In the genomic region with DNA sequence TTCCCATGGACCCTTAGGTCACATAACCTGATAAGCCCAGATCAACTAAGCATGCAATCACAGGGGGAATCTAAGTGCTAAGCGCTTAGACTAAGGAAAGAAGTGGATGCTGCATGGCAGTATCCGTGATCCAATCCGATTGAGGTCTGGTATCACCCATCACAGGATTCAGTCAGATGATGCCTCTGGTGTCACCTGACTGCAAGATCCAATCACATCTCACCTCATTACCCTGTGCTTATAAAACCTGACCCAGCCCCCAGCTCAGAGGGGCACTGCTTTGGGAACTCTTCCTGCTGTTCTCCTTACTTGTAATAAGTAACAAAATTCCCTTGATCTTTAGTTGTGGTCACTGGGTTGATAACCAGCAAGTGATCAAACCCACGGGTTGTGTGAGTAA, we compare ENCODE assay signal across 28 cellular contexts.
DNase-seq lines count a peak whose midpoint lies in the region; ATAC-seq, FAIRE-seq and TF ChIP-seq lines count a peak whose summit lies in the region.
"Had no signal": no experiment of that assay in that cellular context is flagged by ENCODE, and none has a peak within 500 bp of the region (broad histone marks: within the 10 kb centered on the region; RNA-seq: fewer than 3 reads in every experiment).

No MANE protein-coding gene starts in this region.

- TF ChIP-seq RAD21 in A549 (conservative IDR thresholded peaks at IDR 0.05 in 1 of 2, IDR thresholded peaks at IDR 0.05 in 1 of 2) (no peak), Ishikawa (IDR thresholded peaks at IDR 0.05; ENCODE audit: low read depth) (no peak)

- H3K27ac ChIP-seq in A549 (no peak overlapping the region), lower lobe of right lung (no peak overlapping the region)

- H3K4me1 ChIP-seq in A549 (no peaks in the 10 kb centered on the region), lower lobe of right lung (no peaks in the 10 kb centered on the region)

- DNase-seq in A549 (ENCODE audit: low read depth in 1 of 2, low spot score in 1 of 2) (no peak), astrocyte of the hippocampus (ENCODE audit: low read depth, low spot score) (peak; percentile 15), kidney tubule cell (ENCODE audit: low spot score) (peak; percentile 61), dedifferentiated amniotic fluid mesenchymal stem cell (ENCODE audit: extremely low spot score) (no peak), lower lobe of right lung (no peak)
- DNase-seq in activated CD4-positive, CD25-positive, alpha-beta regulatory T cell treated with anti-CD3 and anti-CD28 coated beads, Interleukin-2, amount 50 U/mL, for 72 hours = no peak
- DNase-seq: AML-193; C1 segment of cervical spinal cord; CD4-positive, alpha-beta memory T cell; COR-L47; EL; GDM1; HCEC 1CT; Karpas-422; NCI-H1092 treated with DMSO at 0.1 percent for 48 hours; NCI-H1436; NCI-H187; NCI-H2081 treated with DMSO at 0.1 percent for 48 hours; NCI-H2171 treated with DMSO at 0.1 percent for 48 hours; NCI-H748 treated with DMSO at 0.1 percent for 48 hours; NK-92 treated with Interleukin-12 subunit alpha and Interleukin-12 subunit beta, amount 100 ng/mL, for 24 hours; PC-3; Right ventricle myocardium superior; RPMI8226 had no signal

- CTCF ChIA-PET in A549 (lab: Yijun Ruan, JAX) = interaction anchor here (0.6 to 1.2 kb wide), 4 partner anchors 24 to 501 kb away, joined by 3 read pairs; no protein-coding TSS in a partner anchor

- TF ChIP-seq CTCF in A549 (IDR thresholded peaks at IDR 0.05) (no peak), lower lobe of right lung (IDR thresholded peaks at IDR 0.05) (no peak)

- TF ChIP-seq POLR2A in A549 (IDR thresholded peaks at IDR 0.05; ENCODE audit: low read length) = no peak

- ATAC-seq in A549 (no peak), lower lobe of right lung (no peak)
- ATAC-seq: GM12878, GM23338, PC-3 had no signal

- H3K4me2 ChIP-seq in A549 = no peak overlapping the region
- H3K4me2 ChIP-seq: GM23338 had no signal

- no peaks in the 10 kb centered on the region for H3K27me3 ChIP-seq in lower lobe of right lung (ENCODE audit: low read depth)

- intact Hi-C loops in lower lobe of right lung (cut with DNase I) = no loop called here

- H3K9me3 ChIP-seq in A549 = no peaks in the 10 kb centered on the region
- no peaks in the 10 kb centered on the region for H3K9me3 ChIP-seq in lower lobe of right lung

- no peaks in the 10 kb centered on the region for H3K36me3 ChIP-seq in lower lobe of right lung

- no peak overlapping the region for H3K4me3 ChIP-seq in A549
- no peak overlapping the region for H3K4me3 ChIP-seq in lower lobe of right lung
- H3K4me3 ChIP-seq: GM12878, GM23338 had no signal

- TF ChIP-seq EP300 in A549 (IDR thresholded peaks at IDR 0.05) (no peak), Ishikawa (IDR thresholded peaks at IDR 0.05; ENCODE audit: borderline replicate concordance) (no peak)

- POLR2A ChIA-PET in A549 (lab: Yijun Ruan, JAX) = no interaction called here

- 80% methylated on average over 4 of the region's 4 CpGs for WGBS in A549 (ENCODE audit: missing lambda C conversion rate)

- FAIRE-seq in A549 (lab: Jason Lieb, UNC) = no peak
- FAIRE-seq: A204.1, GM12878 had no signal

TF ChIP-seq in A549, 52 proteins besides CTCF, POLR2A, EP300 and RAD21:
- TF ChIP-seq HOXB5 (CRISPR knock-in tag; IDR thresholded peaks at IDR 0.05) (no peak), E2F6 (IDR thresholded peaks at IDR 0.05; ENCODE audit: borderline replicate concordance, low read depth) (no peak), HDAC2 (IDR thresholded peaks at IDR 0.05) (no peak), CHD2 (IDR thresholded peaks at IDR 0.05; ENCODE audit: low read length, partially characterized antibody) (no peak), SREBF2 (IDR thresholded peaks at IDR 0.05) (no peak), MAFK (IDR thresholded peaks at IDR 0.05; ENCODE audit: partially characterized antibody) (no peak), FOXS1 (CRISPR knock-in tag; IDR thresholded peaks at IDR 0.05) (no peak)
- TF ChIP-seq, protein P1, sequence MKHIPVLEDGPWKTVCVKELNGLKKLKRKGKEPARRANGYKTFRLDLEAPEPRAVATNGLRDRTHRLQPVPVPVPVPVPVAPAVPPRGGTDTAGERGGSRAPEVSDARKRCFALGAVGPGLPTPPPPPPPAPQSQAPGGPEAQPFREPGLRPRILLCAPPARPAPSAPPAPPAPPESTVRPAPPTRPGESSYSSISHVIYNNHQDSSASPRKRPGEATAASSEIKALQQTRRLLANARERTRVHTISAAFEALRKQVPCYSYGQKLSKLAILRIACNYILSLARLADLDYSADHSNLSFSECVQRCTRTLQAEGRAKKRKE (CRISPR knock-in tag; IDR thresholded peaks at IDR 0.05; ENCODE audit: low read depth) = no peak
- TF ChIP-seq, protein P2, sequence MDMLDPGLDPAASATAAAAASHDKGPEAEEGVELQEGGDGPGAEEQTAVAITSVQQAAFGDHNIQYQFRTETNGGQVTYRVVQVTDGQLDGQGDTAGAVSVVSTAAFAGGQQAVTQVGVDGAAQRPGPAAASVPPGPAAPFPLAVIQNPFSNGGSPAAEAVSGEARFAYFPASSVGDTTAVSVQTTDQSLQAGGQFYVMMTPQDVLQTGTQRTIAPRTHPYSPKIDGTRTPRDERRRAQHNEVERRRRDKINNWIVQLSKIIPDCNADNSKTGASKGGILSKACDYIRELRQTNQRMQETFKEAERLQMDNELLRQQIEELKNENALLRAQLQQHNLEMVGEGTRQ (IDR thresholded peaks at IDR 0.05) = peak; percentile 9; the same call in 1 of the 2 replicates
TF ChIP-seq in A549: peak in this region for 1.

TF ChIP-seq in Ishikawa, 13 proteins besides CTCF, POLR2A, EP300 and RAD21:
- TF ChIP-seq TEAD4 (IDR thresholded peaks at IDR 0.05) (no peak), USF1 (IDR thresholded peaks at IDR 0.05) (peak; percentile 34; the same call in 1 of the 2 replicates)

Comparison
In these comparisons a context has a peak if more than half of its experiments do, and no peak if none do; other contexts are left out.
1. DNase-seq: peak in astrocyte of the hippocampus (single experiment) and kidney tubule cell (single experiment); none in A549 (0 of 2), dedifferentiated amniotic fluid mesenchymal stem cell (single experiment), activated CD4-positive, CD25-positive, alpha-beta regulatory T cell treated with anti-CD3 and anti-CD28 coated beads, Interleukin-2, amount 50 U/mL, for 72 hours (single experiment) and lower lobe of right lung (single experiment).